In the genomic region with DNA sequence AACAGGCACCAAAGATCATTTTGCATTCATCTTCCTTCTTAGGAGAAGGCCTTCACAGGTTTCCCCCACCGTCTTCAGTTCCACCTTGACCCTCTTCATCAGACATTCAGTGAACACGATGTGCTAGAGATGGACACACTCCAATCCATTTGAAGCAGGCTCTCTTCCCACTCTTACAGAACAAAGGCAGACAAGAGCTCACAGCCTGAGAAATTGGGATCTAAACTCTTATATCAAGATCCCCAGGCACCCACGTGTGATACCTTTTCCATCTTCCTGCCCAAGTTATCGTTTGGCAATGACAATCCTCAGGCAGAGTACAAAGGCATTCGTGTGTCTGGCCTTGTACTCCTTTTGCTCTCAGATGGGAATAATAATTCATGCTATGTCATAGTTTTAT, we compare ENCODE assay signal across 35 cellular contexts.
A peak's percentile ranks its signal among the peaks of the same experiment; 100 is the strongest.
DNase-seq lines count a peak whose midpoint lies in the region; ATAC-seq and TF ChIP-seq lines count a peak whose summit lies in the region.
"Had no signal": no experiment of that assay in that cellular context is flagged by ENCODE, and none has a peak within 500 bp of the region (broad histone marks: within the 10 kb centered on the region; RNA-seq: fewer than 3 reads in every experiment).

No MANE protein-coding gene starts in this region.

- no peak for TF ChIP-seq CTCF in right atrium auricular region (IDR thresholded peaks at IDR 0.05)
- TF ChIP-seq CTCF in left ventricle myocardium inferior (IDR thresholded peaks at IDR 0.05; ENCODE audit: borderline replicate concordance), result no peak
- no peak for TF ChIP-seq CTCF in coronary artery (IDR thresholded peaks at IDR 0.05)
- TF ChIP-seq CTCF in esophagus muscularis mucosa (IDR thresholded peaks at IDR 0.05), result no peak
- TF ChIP-seq CTCF in osteocyte (IDR thresholded peaks at IDR 0.05), result no peak
- no peak for TF ChIP-seq CTCF in testis (IDR thresholded peaks at IDR 0.05)

- no peak overlapping the region for H3K4me3 ChIP-seq in right atrium auricular region
- no peak overlapping the region for H3K4me3 ChIP-seq in left ventricle myocardium inferior
- H3K4me3 ChIP-seq in coronary artery, result no peak overlapping the region
- H3K4me3 ChIP-seq in esophagus muscularis mucosa, result no peak overlapping the region
- no peak overlapping the region for H3K4me3 ChIP-seq in testis
- H3K4me3 ChIP-seq: A549; BLaER1; BLaER1 treated with 17β-estradiol and CSF1 and Interleukin-3, amounts not matched to agents 10 nM and 100 nM had no signal

- 84% methylated on average over 5 of the region's 5 CpGs for WGBS in esophagus muscularis mucosa
- WGBS in testis, 2 donors, result 39 to 40% methylated on average over 5 of the region's 5 CpGs

- no peak for TF ChIP-seq EP300 in esophagus muscularis mucosa (IDR thresholded peaks at IDR 0.05)

- H3K9me3 Mint-ChIP-seq in osteocyte (ENCODE audit: unreplicated experiment), result no peaks in the 10 kb centered on the region
- H3K9me3 Mint-ChIP-seq: CD4-positive, alpha-beta memory T cell; CD4-positive, alpha-beta T cell; CD4-positive, CD25-positive, alpha-beta regulatory T cell; CD8-positive, alpha-beta T cell had no signal

- no peaks in the 10 kb centered on the region for H3K4me1 ChIP-seq in right atrium auricular region
- H3K4me1 ChIP-seq in left ventricle myocardium inferior, result no peaks in the 10 kb centered on the region
- no peaks in the 10 kb centered on the region for H3K4me1 ChIP-seq in esophagus muscularis mucosa
- H3K4me1 ChIP-seq in testis, result no peaks in the 10 kb centered on the region
- H3K4me1 ChIP-seq: A549, BE2C, BLaER1, Caco-2 had no signal

- H3K27ac Mint-ChIP-seq in osteocyte (ENCODE audit: unreplicated experiment), result no peak overlapping the region
- H3K27ac Mint-ChIP-seq: B cell; CD14-positive monocyte; CD4-positive, alpha-beta memory T cell; CD4-positive, alpha-beta T cell; CD4-positive, CD25-positive, alpha-beta regulatory T cell; CD8-positive, alpha-beta memory T cell; CD8-positive, alpha-beta T cell had no signal

- ATAC-seq in HG02884 (IDR thresholded peaks at IDR 0.05; ENCODE audit: unreplicated experiment), result no peak
- no peak for ATAC-seq in GM21723 (IDR thresholded peaks at IDR 0.05; ENCODE audit: unreplicated experiment)
- ATAC-seq: A549; CD8-positive, alpha-beta T cell had no signal

- peak; percentile 23 for DNase-seq in right atrium auricular region (ENCODE audit: low spot score)
- no peak for DNase-seq in left ventricle myocardium inferior
- DNase-seq in coronary artery (ENCODE audit: low spot score), result peak; percentile 29
- peak; percentile 55 for DNase-seq in esophagus muscularis mucosa (ENCODE audit: extremely low spot score)
- DNase-seq in osteocyte (ENCODE audit: extremely low spot score, unreplicated experiment), result peak; percentile 13
- DNase-seq in testis, result no peak
- DNase-seq: 8988T; ACHN; AML-193; BE2C; C1 segment of cervical spinal cord; Caco-2; Calu3; CD4-positive, alpha-beta memory T cell; CD4-positive, alpha-beta T cell; CD4-positive, CD25-positive, alpha-beta regulatory T cell; CD8-positive, alpha-beta memory T cell; CD8-positive, alpha-beta T cell; COR-L47; DMS 273 treated with DMSO at 0.1 percent for 48 hours; DMS153; DMS53; DMS79; DMS79 treated with DMSO at 0.1 percent for 48 hours; DND-41; EL had no signal

- TF ChIP-seq POLR2A in esophagus muscularis mucosa (IDR thresholded peaks at IDR 0.05; ENCODE audit: low read depth) (no peak), testis (IDR thresholded peaks at IDR 0.05) (no peak)

- H3K27me3 ChIP-seq in right atrium auricular region (no peaks in the 10 kb centered on the region), left ventricle myocardium inferior (ENCODE audit: low read depth) (no peaks in the 10 kb centered on the region), esophagus muscularis mucosa (no peaks in the 10 kb centered on the region), testis (no peaks in the 10 kb centered on the region)
- H3K27me3 ChIP-seq: BE2C; BLaER1; BLaER1 treated with 17β-estradiol and CSF1 and Interleukin-3, amounts not matched to agents 10 nM and 100 nM had no signal

- H3K27ac ChIP-seq in right atrium auricular region (no peak overlapping the region), left ventricle myocardium inferior (replicated peaks) (no peak overlapping the region), coronary artery (no peak overlapping the region), esophagus muscularis mucosa (replicated peaks in 1 of 4) (no peak overlapping the region), testis (no peak overlapping the region)
- H3K27ac ChIP-seq: 22Rv1; A549; BLaER1; BLaER1 treated with 17β-estradiol and CSF1 and Interleukin-3, amounts not matched to agents 10 nM and 100 nM; C4-2B had no signal

- intact Hi-C loops in left ventricle myocardium inferior (cut with micrococcal nuclease) (no loop called here), esophagus muscularis mucosa (cut with DNase I) (no loop called here), testis (cut with DNase I; ENCODE audit: low total_unique reads) (no loop called here)

- no peaks in the 10 kb centered on the region for H3K36me3 Mint-ChIP-seq in osteocyte (ENCODE audit: unreplicated experiment)
- H3K36me3 Mint-ChIP-seq: CD14-positive monocyte; CD4-positive, alpha-beta memory T cell; CD4-positive, CD25-positive, alpha-beta regulatory T cell; CD8-positive, alpha-beta memory T cell; CD8-positive, alpha-beta T cell had no signal

- H3K27me3 Mint-ChIP-seq in osteocyte (ENCODE audit: unreplicated experiment), result no peaks in the 10 kb centered on the region
- H3K27me3 Mint-ChIP-seq: B cell; CD4-positive, alpha-beta memory T cell; CD4-positive, alpha-beta T cell; CD4-positive, CD25-positive, alpha-beta regulatory T cell; CD8-positive, alpha-beta memory T cell had no signal

- no peaks in the 10 kb centered on the region for H3K4me1 Mint-ChIP-seq in osteocyte (ENCODE audit: unreplicated experiment)
- H3K4me1 Mint-ChIP-seq: B cell; CD14-positive monocyte; CD4-positive, alpha-beta memory T cell; CD4-positive, CD25-positive, alpha-beta regulatory T cell; CD8-positive, alpha-beta memory T cell had no signal

- H3K36me3 ChIP-seq in right atrium auricular region (no peaks in the 10 kb centered on the region), left ventricle myocardium inferior (no peaks in the 10 kb centered on the region), esophagus muscularis mucosa (no peaks in the 10 kb centered on the region), testis (ENCODE audit: low read depth, missing control alignments) (no peaks in the 10 kb centered on the region)
- H3K36me3 ChIP-seq: BE2C; BLaER1; BLaER1 treated with 17β-estradiol and CSF1 and Interleukin-3, amounts not matched to agents 10 nM and 100 nM had no signal

- H3K9me3 ChIP-seq in right atrium auricular region (no peaks in the 10 kb centered on the region), left ventricle myocardium inferior (replicated peaks) (no peaks in the 10 kb centered on the region), esophagus muscularis mucosa (no peaks in the 10 kb centered on the region), testis (no peaks in the 10 kb centered on the region)
- H3K9me3 ChIP-seq: A549; BE2C; BLaER1; BLaER1 treated with 17β-estradiol and CSF1 and Interleukin-3, amounts not matched to agents 10 nM and 100 nM; Caco-2 had no signal

- no peak overlapping the region for H3K4me3 Mint-ChIP-seq in osteocyte (ENCODE audit: unreplicated experiment)
- H3K4me3 Mint-ChIP-seq: B cell; CD14-positive monocyte; CD4-positive, alpha-beta memory T cell; CD4-positive, alpha-beta T cell; CD4-positive, CD25-positive, alpha-beta regulatory T cell; CD8-positive, alpha-beta memory T cell; CD8-positive, alpha-beta T cell had no signal

Comparison
In these comparisons a context has a peak if more than half of its experiments do, and no peak if none do; other contexts are left out.
1. DNase-seq: peak in right atrium auricular region (single experiment), coronary artery (single experiment), esophagus muscularis mucosa (single experiment) and osteocyte (single experiment); none in left ventricle myocardium inferior (single experiment) and testis (single experiment).